Comparison of ENCODE assay signal across 2 cellular contexts in the genomic region with DNA sequence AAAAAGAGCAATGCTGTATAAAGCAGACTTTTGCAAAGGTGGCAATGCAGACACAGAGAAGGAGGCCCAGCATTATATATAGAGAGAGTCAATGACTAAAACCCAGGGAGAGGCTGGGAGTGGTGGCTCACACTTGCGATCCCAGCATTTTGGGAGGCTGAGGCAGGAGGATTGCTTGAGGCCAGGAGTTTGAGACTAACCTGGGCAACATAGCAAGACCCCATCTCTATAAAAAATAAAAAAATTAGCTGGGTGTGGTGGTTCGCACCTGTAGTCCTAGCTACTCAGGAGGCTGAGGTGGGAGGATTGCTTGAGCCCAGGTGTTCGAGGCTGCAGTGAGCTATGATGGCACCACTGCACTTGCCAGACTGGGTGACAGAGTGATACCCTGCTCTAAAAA.
TF ChIP-seq lines count a peak whose summit lies in the region.

No MANE protein-coding gene starts in this region.

TF ChIP-seq in HEK293, 187 proteins besides CTCF, POLR2A, EP300 and RAD21:
- peak; percentile 76 for TF ChIP-seq ZNF121 (tag by site-specific recombination; IDR thresholded peaks at IDR 0.05)

TF ChIP-seq in K562, 482 proteins besides CTCF, POLR2A, EP300 and RAD21:
- TF ChIP-seq ZNF121 (CRISPR knock-in tag; conservative IDR thresholded peaks at IDR 0.05) = peak; percentile 54
- peak; percentile 35; the same call in 1 of the 2 replicates for TF ChIP-seq BCOR (IDR thresholded peaks at IDR 0.05)
TF ChIP-seq in K562: peak in this region for 2; not testable (repeated sequence) for 480.
